Comparison of ENCODE assay signal across 17 cellular contexts in the genomic region with DNA sequence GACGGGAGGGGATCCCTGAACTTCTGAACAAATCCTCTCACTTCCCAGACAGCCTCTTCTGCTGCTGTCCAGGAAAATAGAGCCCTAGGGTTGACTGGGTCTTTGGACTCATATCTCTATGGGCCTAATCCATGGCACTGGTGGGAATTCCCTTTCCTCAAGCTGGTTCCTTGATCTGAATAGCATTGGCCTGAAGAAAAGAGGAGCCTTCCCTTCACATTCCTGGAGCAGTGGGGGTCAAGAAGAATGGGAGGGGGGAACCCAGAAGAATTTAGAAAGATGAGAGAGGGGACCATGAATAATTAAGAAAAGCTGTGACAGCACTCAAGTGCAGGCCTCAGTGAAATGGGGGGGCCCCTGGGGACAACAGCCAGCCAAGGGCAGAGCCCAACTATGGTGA.
DNase-seq lines count a peak whose midpoint lies in the region; ATAC-seq and TF ChIP-seq lines count a peak whose summit lies in the region.
"Had no signal": no experiment of that assay in that cellular context is flagged by ENCODE, and none has a peak within 500 bp of the region (broad histone marks: within the 10 kb centered on the region; RNA-seq: fewer than 3 reads in every experiment).

No MANE protein-coding gene starts in this region.

- H3K9me3 ChIP-seq in IMR-90 (ENCODE audit: control insufficient read depth, insufficient read depth, low read length) (no peaks in the 10 kb centered on the region), gastroesophageal sphincter (no peaks in the 10 kb centered on the region), osteoblast (ENCODE audit: low read depth, low read length) (no peaks in the 10 kb centered on the region), vagina (no peaks in the 10 kb centered on the region)
- H3K9me3 ChIP-seq: BE2C, HAP-1, Peyer's patch had no signal

- no peak overlapping the region for H3K9ac ChIP-seq in IMR-90 (ENCODE audit: low read depth, low read length)

- H3K23ac ChIP-seq in IMR-90 (ENCODE audit: low read depth, low read length), result no peak overlapping the region; the same call in none of the 2 replicates

- no peak for ATAC-seq in IMR-90 (ENCODE audit: low read depth)
- no peak for ATAC-seq in gastroesophageal sphincter
- ATAC-seq in HG03342 (IDR thresholded peaks at IDR 0.05; ENCODE audit: unreplicated experiment), result no peak
- no peak for ATAC-seq in HG02981 (IDR thresholded peaks at IDR 0.05; ENCODE audit: unreplicated experiment)
- ATAC-seq: K562 had no signal

- H2AK5ac ChIP-seq in IMR-90 (ENCODE audit: low read depth, low read length), result 0 out of 2 replicates have a peak overlapping the region, but pooled peaks have one; percentile 4

- H4K20me1 ChIP-seq in IMR-90 (ENCODE audit: insufficient read depth, low read length), result peaks cover 8% of the 10 kb centered on the region; the same call in 1 of the 2 replicates
- H4K20me1 ChIP-seq in osteoblast (ENCODE audit: insufficient read depth, low read length), result no peaks in the 10 kb centered on the region

- CTCF ChIA-PET in IMR-90 (lab: Yijun Ruan, JAX), result no interaction called here

- TF ChIP-seq EP300 in gastroesophageal sphincter (IDR thresholded peaks at IDR 0.05), result no peak

- DNase-seq in IMR-90 (no peak), osteoblast (ENCODE audit: insufficient read length, low spot score, missing footprints) (no peak), vagina (ENCODE audit: extremely low spot score in 2 of 2) (peak in 1 of 2 donors; percentile 25), T-helper 9 cell (no peak)
- DNase-seq: BE2C; Calu3; CD4-positive, alpha-beta memory T cell; DMS53; NCI-H1092 treated with DMSO at 0.1 percent for 48 hours; NCI-H1694; NCI-H510A treated with DMSO at 0.1 percent for 48 hours; Peyer's patch had no signal

- H2BK120ac ChIP-seq in IMR-90 (ENCODE audit: low read depth, low read length), result peak overlapping the region; percentile 38; the same call in 1 of the 2 replicates

- H3K9me1 ChIP-seq in IMR-90 (ENCODE audit: insufficient read depth, low read length), result peaks cover 33% of the 10 kb centered on the region

- H2BK20ac ChIP-seq in IMR-90 (ENCODE audit: low read depth, low read length), result peak overlapping the region; percentile 8; the same call in 1 of the 2 replicates

- H2AFZ ChIP-seq in IMR-90 (replicated peaks; ENCODE audit: low read length, poor library complexity) (no peak overlapping the region), osteoblast (ENCODE audit: low read length) (no peak overlapping the region)

- H3K36me3 ChIP-seq in IMR-90 (ENCODE audit: control insufficient read depth, insufficient read depth, low read length), result peaks cover 74% of the 10 kb centered on the region
- H3K36me3 ChIP-seq in gastroesophageal sphincter, result peaks cover 0 to 55% of the 10 kb centered on the region in 2 donors
- peaks cover 97% of the 10 kb centered on the region for H3K36me3 ChIP-seq in osteoblast (ENCODE audit: insufficient read depth, low read length)
- peaks cover 3 to 41% of the 10 kb centered on the region in 2 donors for H3K36me3 ChIP-seq in vagina
- H3K36me3 ChIP-seq: BE2C, HAP-1 had no signal

- peaks cover 53 to 78% of the 10 kb centered on the region in 2 experiments for H3K79me1 ChIP-seq in IMR-90 (ENCODE audit: low read depth in 1 of 2, low read length in 2 of 2)

- TF ChIP-seq CTCF in IMR-90 (conservative IDR thresholded peaks at IDR 0.05; ENCODE audit: low read depth, low read length) (no peak), gastroesophageal sphincter (IDR thresholded peaks at IDR 0.05) (no peak), osteoblast (IDR thresholded peaks at IDR 0.05; ENCODE audit: extremely low read depth, low read depth, low read length) (no peak), vagina (IDR thresholded peaks at IDR 0.05) (no peak)

- POLR2A ChIA-PET in IMR-90 (lab: Charles Lee; ENCODE audit: unreplicated experiment), result no interaction called here

- H3K4ac ChIP-seq in IMR-90 (ENCODE audit: low read depth, low read length), result peak overlapping the region; percentile 85

- WGBS in IMR-90 (ENCODE audit: extremely low coverage in 2 of 2, insufficient read length in 1 of 2), 2 experiments, result no CpG with 5 or more reads among the region's 1 CpG
- 88 to 89% methylated on average over 1 of the region's 1 CpG for whole genome bisulfite sequencing in gastroesophageal sphincter (ENCODE audit: low coverage in 1 of 2), 2 donors

- peak overlapping the region; percentile 2; the same call in 1 of the 2 replicates for H3K56ac ChIP-seq in IMR-90 (ENCODE audit: extremely low read depth, insufficient read depth, low read length)

- intact Hi-C loops in IMR-90 (cut with micrococcal nuclease) (no loop called here), vagina (cut with DNase I) (no loop called here)

- peaks cover 62% of the 10 kb centered on the region for H3K79me2 ChIP-seq in osteoblast (ENCODE audit: insufficient read depth, low read length)

- H3K27me3 ChIP-seq in IMR-90 (ENCODE audit: control insufficient read depth, insufficient read depth, low read length) (no peaks in the 10 kb centered on the region), gastroesophageal sphincter (no peaks in the 10 kb centered on the region), osteoblast (ENCODE audit: insufficient read depth, low read length) (no peaks in the 10 kb centered on the region), vagina (no peaks in the 10 kb centered on the region)
- H3K27me3 ChIP-seq: BE2C, Peyer's patch had no signal

- H4K8ac ChIP-seq in IMR-90 (ENCODE audit: low read depth in 2 of 2, low read length in 2 of 2), result peak overlapping the region; percentile 48 to 82

- H3K27ac ChIP-seq in IMR-90 (ENCODE audit: insufficient read depth, low read length) (peak overlapping the region; percentile 66; the same call in 1 of the 2 replicates), gastroesophageal sphincter (peak overlapping the region in 3 of 4 donors; percentile 56 to 94 (median 63)), osteoblast (ENCODE audit: low read depth, low read length) (peak overlapping the region; percentile 38), vagina (peak overlapping the region; percentile 67)

- no TSS peak for BruUV-seq in IMR-90 (replicated peaks; lab: Mats Ljungman, UMichigan)

- H2AK9ac ChIP-seq in IMR-90 (replicated peaks; ENCODE audit: low read depth, low read length, poor library complexity), result peak overlapping the region; percentile 10

- no peak overlapping the region; the same call in 2 of the 3 replicates for H2BK15ac ChIP-seq in IMR-90 (ENCODE audit: low read depth, low read length)

- H3K4me2 ChIP-seq in IMR-90 (ENCODE audit: low read depth, low read length) (no peak overlapping the region), osteoblast (ENCODE audit: insufficient read depth, low read length) (no peak overlapping the region)

- in situ Hi-C loops in IMR-90 (cut with MboI; ENCODE audit: low sequenced_read_pairs), result no loop called here

- dilution Hi-C loops in IMR-90 (cut with HindIII; ENCODE audit: low sequenced_read_pairs, unreplicated experiment), result no loop called here

- peak overlapping the region; percentile 52 for H4K91ac ChIP-seq in IMR-90 (ENCODE audit: insufficient read depth, low read depth, low read length)

- H2BK5ac ChIP-seq in IMR-90 (ENCODE audit: low read depth, low read length, poor library complexity, severe bottlenecking), result peak overlapping the region; percentile 91

- peak overlapping the region; percentile 76 for H3K14ac ChIP-seq in IMR-90 (replicated peaks; ENCODE audit: low read depth, low read length)

- TF ChIP-seq POLR2A in IMR-90 (IDR thresholded peaks at IDR 0.05; ENCODE audit: low read depth, low read length), result no peak
- no peak for TF ChIP-seq POLR2A in gastroesophageal sphincter (IDR thresholded peaks at IDR 0.05)
- no peak for TF ChIP-seq POLR2A in vagina (IDR thresholded peaks at IDR 0.05)

- no peak for TF ChIP-seq RAD21 in IMR-90 (IDR thresholded peaks at IDR 0.05; ENCODE audit: low read length)

- no peak overlapping the region; the same call in 1 of the 2 replicates for H3K18ac ChIP-seq in IMR-90 (ENCODE audit: low read depth, low read length)

- H3K4me3 ChIP-seq in IMR-90 (ENCODE audit: insufficient read depth, low read depth, low read length), result no peak overlapping the region
- no peak overlapping the region for H3K4me3 ChIP-seq in gastroesophageal sphincter
- H3K4me3 ChIP-seq in osteoblast (ENCODE audit: insufficient read depth, low read length), result no peak overlapping the region
- H3K4me3 ChIP-seq in vagina, result no peak overlapping the region
- H3K4me3 ChIP-seq: HAP-1, K562, Peyer's patch had no signal

- H4K5ac ChIP-seq in IMR-90 (ENCODE audit: low read depth, low read length), result peak overlapping the region; percentile 73

- H3K4me1 ChIP-seq in IMR-90 (ENCODE audit: control insufficient read depth, insufficient read depth, low read length) (peaks cover 18% of the 10 kb centered on the region), gastroesophageal sphincter (peaks cover 0 to 42% (median 0%) of the 10 kb centered on the region in 3 donors), osteoblast (ENCODE audit: insufficient read depth, low read length) (no peaks in the 10 kb centered on the region), vagina (peaks cover 9% of the 10 kb centered on the region)
- H3K4me1 ChIP-seq: BE2C, HAP-1, Peyer's patch had no signal

TF ChIP-seq in IMR-90, 13 proteins besides CTCF, POLR2A, EP300 and RAD21:
- TF ChIP-seq MAFK (IDR thresholded peaks at IDR 0.05; ENCODE audit: low read depth, low read length) (no peak), RFX5 (IDR thresholded peaks at IDR 0.05; ENCODE audit: low read depth, low read length) (no peak), NFE2L2 (IDR thresholded peaks at IDR 0.05; ENCODE audit: low read depth, low read length) (no peak), SMC3 (IDR thresholded peaks at IDR 0.05; ENCODE audit: low read depth, low read length) (no peak), CHD1 (IDR thresholded peaks at IDR 0.05; ENCODE audit: low read depth, low read length) (no peak)
- TF ChIP-seq, protein P1, sequence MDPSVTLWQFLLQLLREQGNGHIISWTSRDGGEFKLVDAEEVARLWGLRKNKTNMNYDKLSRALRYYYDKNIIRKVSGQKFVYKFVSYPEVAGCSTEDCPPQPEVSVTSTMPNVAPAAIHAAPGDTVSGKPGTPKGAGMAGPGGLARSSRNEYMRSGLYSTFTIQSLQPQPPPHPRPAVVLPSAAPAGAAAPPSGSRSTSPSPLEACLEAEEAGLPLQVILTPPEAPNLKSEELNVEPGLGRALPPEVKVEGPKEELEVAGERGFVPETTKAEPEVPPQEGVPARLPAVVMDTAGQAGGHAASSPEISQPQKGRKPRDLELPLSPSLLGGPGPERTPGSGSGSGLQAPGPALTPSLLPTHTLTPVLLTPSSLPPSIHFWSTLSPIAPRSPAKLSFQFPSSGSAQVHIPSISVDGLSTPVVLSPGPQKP (IDR thresholded peaks at IDR 0.05; ENCODE audit: borderline replicate concordance, low read depth, low read length), result no peak
- TF ChIP-seq, protein P2, sequence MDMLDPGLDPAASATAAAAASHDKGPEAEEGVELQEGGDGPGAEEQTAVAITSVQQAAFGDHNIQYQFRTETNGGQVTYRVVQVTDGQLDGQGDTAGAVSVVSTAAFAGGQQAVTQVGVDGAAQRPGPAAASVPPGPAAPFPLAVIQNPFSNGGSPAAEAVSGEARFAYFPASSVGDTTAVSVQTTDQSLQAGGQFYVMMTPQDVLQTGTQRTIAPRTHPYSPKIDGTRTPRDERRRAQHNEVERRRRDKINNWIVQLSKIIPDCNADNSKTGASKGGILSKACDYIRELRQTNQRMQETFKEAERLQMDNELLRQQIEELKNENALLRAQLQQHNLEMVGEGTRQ (IDR thresholded peaks at IDR 0.05; ENCODE audit: low read depth, low read length), result no peak
